ENCODE assay signal across 15 cellular contexts in the genomic region with DNA sequence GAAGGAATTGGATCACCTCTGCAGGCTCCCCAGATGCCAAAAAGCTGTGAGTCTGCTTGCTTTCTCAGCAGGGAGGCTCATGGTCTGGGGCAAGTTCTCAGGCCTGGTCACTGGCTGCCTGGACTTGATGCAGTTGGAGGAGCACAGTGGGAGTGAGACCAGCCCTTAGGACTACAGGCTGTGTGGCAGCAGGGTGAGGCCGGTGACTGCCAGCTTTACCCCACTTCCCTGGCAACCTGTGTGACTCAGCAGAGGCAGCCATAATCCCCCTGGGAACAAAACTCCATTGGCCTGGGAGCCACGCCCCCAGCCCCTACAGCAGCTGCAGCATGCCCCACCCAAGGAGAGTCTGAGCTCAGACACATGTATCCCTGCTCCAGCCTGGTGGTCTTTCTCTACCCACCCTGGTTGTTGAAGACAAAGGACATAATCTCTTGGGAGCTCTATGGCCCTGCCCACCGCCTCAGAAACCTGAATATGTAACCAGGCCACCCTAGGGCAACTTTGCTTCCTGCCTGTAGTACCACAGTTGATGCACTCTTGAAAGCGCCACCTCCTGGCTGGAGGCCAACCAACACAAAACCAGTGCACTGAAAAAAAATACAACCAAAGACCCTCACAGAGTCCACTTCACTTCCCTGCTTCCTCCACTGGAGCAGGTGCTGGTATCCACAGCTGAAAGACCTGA.
A peak's percentile ranks its signal among the peaks of the same experiment; 100 is the strongest.
DNase-seq lines count a peak whose midpoint lies in the region; ATAC-seq and TF ChIP-seq lines count a peak whose summit lies in the region.
"Had no signal": no experiment of that assay in that cellular context is flagged by ENCODE, and none has a peak within 500 bp of the region (broad histone marks: within the 10 kb centered on the region; RNA-seq: fewer than 3 reads in every experiment).

No MANE protein-coding gene starts in this region.

- TF ChIP-seq CTCF in GM23338 (conservative IDR thresholded peaks at IDR 0.05; ENCODE audit: low read depth in 2 of 2) (peak; percentile 68 to 70), OCI-LY7 (conservative IDR thresholded peaks at IDR 0.05; ENCODE audit: low read length) (peak; percentile 60), glutamatergic neuron (IDR thresholded peaks at IDR 0.05; ENCODE audit: partially characterized antibody, unreplicated experiment) (no peak)

- H3K27me3 Mint-ChIP-seq in GM23338 (ENCODE audit: insufficient read depth, low read depth, poor library complexity) (peaks cover 14% of the 10 kb centered on the region), glutamatergic neuron (ENCODE audit: unreplicated experiment) (peaks cover 3% of the 10 kb centered on the region)
- H3K27me3 Mint-ChIP-seq: type B pancreatic cell had no signal

- H3K36me3 Mint-ChIP-seq in GM23338 (ENCODE audit: low read depth) (peaks cover 29% of the 10 kb centered on the region), glutamatergic neuron (ENCODE audit: unreplicated experiment) (no peaks in the 10 kb centered on the region)
- H3K36me3 Mint-ChIP-seq: type B pancreatic cell had no signal

- BruUV-seq in OCI-LY7 (replicated peaks; lab: Mats Ljungman, UMichigan) = no TSS peak

- H3K27me3 ChIP-seq in GM23338 (ENCODE audit: insufficient read depth) = no peaks in the 10 kb centered on the region

- POLR2A ChIA-PET in OCI-LY7 (lab: Charles Lee) = interaction anchor here (1.1 kb wide), 1 partner anchor 44 kb away, joined by 3 read pairs; no protein-coding TSS in a partner anchor

- no peaks in the 10 kb centered on the region for H4K20me1 ChIP-seq in GM23338 (replicated peaks; ENCODE audit: insufficient read depth)
- no peaks in the 10 kb centered on the region for H4K20me1 ChIP-seq in OCI-LY7 (ENCODE audit: insufficient read depth, low read length)

- H3K27ac ChIP-seq in GM23338 (ENCODE audit: low read depth) (peak overlapping the region; percentile 98; the same call in 1 of the 2 replicates), OCI-LY7 (ENCODE audit: low read depth, low read length, poor library complexity, severe bottlenecking) (no peak overlapping the region)
- H3K27ac ChIP-seq: lower lobe of right lung, RWPE1 had no signal

- H3K9me3 ChIP-seq in OCI-LY7 (ENCODE audit: low read length) = no peaks in the 10 kb centered on the region
- H3K9me3 ChIP-seq: lower lobe of right lung had no signal

- H3K4me2 ChIP-seq in GM23338 (no peak overlapping the region), OCI-LY7 (ENCODE audit: low read length) (no peak overlapping the region)

- CTCF ChIA-PET in OCI-LY7 (lab: Charles Lee; ENCODE audit: unreplicated experiment) = no interaction called here

- H3K9me3 Mint-ChIP-seq in GM23338 (peaks cover 6% of the 10 kb centered on the region; the same call in 1 of the 3 replicates), glutamatergic neuron (ENCODE audit: unreplicated experiment) (peaks cover 3% of the 10 kb centered on the region)
- H3K9me3 Mint-ChIP-seq: HFFc6 had no signal

- H3K36me3 ChIP-seq in GM23338 (ENCODE audit: insufficient read depth) = no peaks in the 10 kb centered on the region
- H3K36me3 ChIP-seq in OCI-LY7 (ENCODE audit: insufficient read depth, low read length) = no peaks in the 10 kb centered on the region
- H3K36me3 ChIP-seq: lower lobe of right lung had no signal

- peaks cover 47% of the 10 kb centered on the region for H3K4me1 Mint-ChIP-seq in GM23338
- H3K4me1 Mint-ChIP-seq in glutamatergic neuron (ENCODE audit: low read depth, unreplicated experiment) = peaks cover 4% of the 10 kb centered on the region

- peak; percentile 11 for ATAC-seq in GM23338

- no peaks in the 10 kb centered on the region for H3K79me2 ChIP-seq in GM23338 (replicated peaks; ENCODE audit: insufficient read depth)
- H3K79me2 ChIP-seq in OCI-LY7 (ENCODE audit: insufficient read depth, low read depth, low read length) = no peaks in the 10 kb centered on the region

- H3K4me1 ChIP-seq in GM23338 (ENCODE audit: insufficient read depth) = peaks cover 30% of the 10 kb centered on the region
- no peaks in the 10 kb centered on the region for H3K4me1 ChIP-seq in OCI-LY7 (ENCODE audit: insufficient read depth, low read length, poor library complexity, severe bottlenecking)

- H2AFZ ChIP-seq in GM23338 (no peak overlapping the region), OCI-LY7 (ENCODE audit: low read length) (0 out of 2 replicates have a peak overlapping the region, but pooled peaks have one; percentile 26)

- intact Hi-C loops in OCI-LY7 (cut with micrococcal nuclease; ENCODE audit: unreplicated experiment) = no loop called here

- H3K4me3 Mint-ChIP-seq in GM23338 = peak overlapping the region; percentile 29; the same call in 1 of the 3 replicates
- H3K4me3 Mint-ChIP-seq in glutamatergic neuron (ENCODE audit: unreplicated experiment) = no peak overlapping the region
- H3K4me3 Mint-ChIP-seq: HFFc6, type B pancreatic cell had no signal

- 0 out of 2 replicates have a peak, but pooled peaks cover 2% of the 10 kb centered on the region for H3F3A ChIP-seq in GM23338 (replicated peaks; ENCODE audit: low read depth)

- H3K27ac Mint-ChIP-seq in GM23338 (peak overlapping the region; percentile 96), glutamatergic neuron (ENCODE audit: unreplicated experiment) (no peak overlapping the region)
- H3K27ac Mint-ChIP-seq: HFFc6, type B pancreatic cell had no signal

- no peak overlapping the region for H3K4me3 ChIP-seq in GM23338
- no peak overlapping the region for H3K4me3 ChIP-seq in OCI-LY7 (ENCODE audit: low read depth, low read length, poor library complexity, severe bottlenecking)
- H3K4me3 ChIP-seq: lower lobe of right lung had no signal

- 0 out of 2 replicates have a peak, but pooled peaks cover 8% of the 10 kb centered on the region for H3K9me2 ChIP-seq in GM23338 (ENCODE audit: insufficient read depth)
- H3K9me2 ChIP-seq in OCI-LY7 (ENCODE audit: insufficient read depth, low read length) = no peaks in the 10 kb centered on the region

- DNase-seq in ELF-1 (ENCODE audit: low read depth, low spot score) (peak; percentile 53), GM23338 (ENCODE audit: low spot score) (peak; percentile 55), OCI-LY7 (ENCODE audit: low spot score) (peak; percentile 2), glutamatergic neuron (peak; percentile 38), cerebellar nuclear complex (lab: John Stamatoyannopoulos, UW) (no peak), DMS79 (lab: John Stamatoyannopoulos, UW) (no peak), HPDE6-E6E7 (ENCODE audit: extremely low spot score) (no peak)
- DNase-seq: activated naive CD4-positive, alpha-beta T cell treated with Interleukin-2 at 50 U/mL for 16 hours; cortex of kidney; DMS79 treated with DMSO at 0.1 percent for 48 hours; HFFc6; lower lobe of right lung; NCI-H1417 had no signal

TF ChIP-seq in GM23338, 12 proteins besides CTCF, POLR2A, EP300 and RAD21 (continues in another document):
- TF ChIP-seq, protein P1, sequence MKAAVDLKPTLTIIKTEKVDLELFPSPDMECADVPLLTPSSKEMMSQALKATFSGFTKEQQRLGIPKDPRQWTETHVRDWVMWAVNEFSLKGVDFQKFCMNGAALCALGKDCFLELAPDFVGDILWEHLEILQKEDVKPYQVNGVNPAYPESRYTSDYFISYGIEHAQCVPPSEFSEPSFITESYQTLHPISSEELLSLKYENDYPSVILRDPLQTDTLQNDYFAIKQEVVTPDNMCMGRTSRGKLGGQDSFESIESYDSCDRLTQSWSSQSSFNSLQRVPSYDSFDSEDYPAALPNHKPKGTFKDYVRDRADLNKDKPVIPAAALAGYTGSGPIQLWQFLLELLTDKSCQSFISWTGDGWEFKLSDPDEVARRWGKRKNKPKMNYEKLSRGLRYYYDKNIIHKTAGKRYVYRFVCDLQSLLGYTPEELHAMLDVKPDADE (IDR thresholded peaks at IDR 0.05) = no peak
- TF ChIP-seq, protein P2, sequence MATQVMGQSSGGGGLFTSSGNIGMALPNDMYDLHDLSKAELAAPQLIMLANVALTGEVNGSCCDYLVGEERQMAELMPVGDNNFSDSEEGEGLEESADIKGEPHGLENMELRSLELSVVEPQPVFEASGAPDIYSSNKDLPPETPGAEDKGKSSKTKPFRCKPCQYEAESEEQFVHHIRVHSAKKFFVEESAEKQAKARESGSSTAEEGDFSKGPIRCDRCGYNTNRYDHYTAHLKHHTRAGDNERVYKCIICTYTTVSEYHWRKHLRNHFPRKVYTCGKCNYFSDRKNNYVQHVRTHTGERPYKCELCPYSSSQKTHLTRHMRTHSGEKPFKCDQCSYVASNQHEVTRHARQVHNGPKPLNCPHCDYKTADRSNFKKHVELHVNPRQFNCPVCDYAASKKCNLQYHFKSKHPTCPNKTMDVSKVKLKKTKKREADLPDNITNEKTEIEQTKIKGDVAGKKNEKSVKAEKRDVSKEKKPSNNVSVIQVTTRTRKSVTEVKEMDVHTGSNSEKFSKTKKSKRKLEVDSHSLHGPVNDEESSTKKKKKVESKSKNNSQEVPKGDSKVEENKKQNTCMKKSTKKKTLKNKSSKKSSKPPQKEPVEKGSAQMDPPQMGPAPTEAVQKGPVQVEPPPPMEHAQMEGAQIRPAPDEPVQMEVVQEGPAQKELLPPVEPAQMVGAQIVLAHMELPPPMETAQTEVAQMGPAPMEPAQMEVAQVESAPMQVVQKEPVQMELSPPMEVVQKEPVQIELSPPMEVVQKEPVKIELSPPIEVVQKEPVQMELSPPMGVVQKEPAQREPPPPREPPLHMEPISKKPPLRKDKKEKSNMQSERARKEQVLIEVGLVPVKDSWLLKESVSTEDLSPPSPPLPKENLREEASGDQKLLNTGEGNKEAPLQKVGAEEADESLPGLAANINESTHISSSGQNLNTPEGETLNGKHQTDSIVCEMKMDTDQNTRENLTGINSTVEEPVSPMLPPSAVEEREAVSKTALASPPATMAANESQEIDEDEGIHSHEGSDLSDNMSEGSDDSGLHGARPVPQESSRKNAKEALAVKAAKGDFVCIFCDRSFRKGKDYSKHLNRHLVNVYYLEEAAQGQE (IDR thresholded peaks at IDR 0.05; ENCODE audit: unreplicated experiment) = no peak

Comparison
In these comparisons a context has a peak if more than half of its experiments do, and no peak if none do; other contexts are left out.
1. DNase-seq: peak in ELF-1 (single experiment), GM23338 (single experiment), OCI-LY7 (single experiment) and glutamatergic neuron (single experiment); none in cerebellar nuclear complex (0 of 2), DMS79 (single experiment) and HPDE6-E6E7 (single experiment).